ENCODE assay signal across 1 cellular context in the genomic region with DNA sequence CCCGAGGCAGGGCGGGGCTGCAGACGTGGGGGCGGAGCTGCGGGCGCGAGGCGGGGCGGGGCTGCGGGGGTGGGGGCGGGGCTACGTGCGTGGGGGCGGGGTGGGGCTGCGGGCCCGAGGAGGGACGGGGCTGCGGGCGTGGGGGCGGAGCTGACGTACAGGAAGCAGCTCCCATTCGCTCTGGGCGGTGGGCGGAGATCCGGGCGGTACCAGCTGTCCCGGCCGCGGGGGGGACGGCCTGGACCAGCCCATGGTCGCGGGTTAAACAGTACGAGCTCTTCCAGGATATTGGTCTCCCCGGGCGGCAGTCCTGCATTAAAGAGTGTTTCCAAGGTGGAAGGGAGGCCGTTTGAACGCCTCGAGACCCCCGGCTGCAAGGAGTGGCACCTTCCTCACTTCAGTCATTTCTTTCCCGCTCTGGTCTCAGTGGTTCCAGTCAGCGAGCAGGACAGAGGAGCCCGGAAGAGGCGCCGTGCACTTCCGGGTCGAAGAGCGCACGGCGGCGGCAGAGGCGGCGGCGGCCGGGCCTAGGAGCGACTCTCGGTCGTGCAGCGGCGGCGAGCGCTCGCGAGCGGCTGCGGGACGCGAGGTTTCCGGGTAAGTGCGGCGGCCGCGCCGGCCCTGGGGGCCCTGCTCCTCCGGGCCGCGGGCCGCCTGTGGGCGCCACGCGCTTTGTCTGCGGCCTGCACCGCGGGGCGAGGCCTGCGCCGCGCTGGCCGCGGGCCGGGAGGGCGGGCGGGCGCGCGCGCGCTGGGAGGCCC.
TF ChIP-seq lines count a peak whose summit lies in the region.

A gene with protein sequence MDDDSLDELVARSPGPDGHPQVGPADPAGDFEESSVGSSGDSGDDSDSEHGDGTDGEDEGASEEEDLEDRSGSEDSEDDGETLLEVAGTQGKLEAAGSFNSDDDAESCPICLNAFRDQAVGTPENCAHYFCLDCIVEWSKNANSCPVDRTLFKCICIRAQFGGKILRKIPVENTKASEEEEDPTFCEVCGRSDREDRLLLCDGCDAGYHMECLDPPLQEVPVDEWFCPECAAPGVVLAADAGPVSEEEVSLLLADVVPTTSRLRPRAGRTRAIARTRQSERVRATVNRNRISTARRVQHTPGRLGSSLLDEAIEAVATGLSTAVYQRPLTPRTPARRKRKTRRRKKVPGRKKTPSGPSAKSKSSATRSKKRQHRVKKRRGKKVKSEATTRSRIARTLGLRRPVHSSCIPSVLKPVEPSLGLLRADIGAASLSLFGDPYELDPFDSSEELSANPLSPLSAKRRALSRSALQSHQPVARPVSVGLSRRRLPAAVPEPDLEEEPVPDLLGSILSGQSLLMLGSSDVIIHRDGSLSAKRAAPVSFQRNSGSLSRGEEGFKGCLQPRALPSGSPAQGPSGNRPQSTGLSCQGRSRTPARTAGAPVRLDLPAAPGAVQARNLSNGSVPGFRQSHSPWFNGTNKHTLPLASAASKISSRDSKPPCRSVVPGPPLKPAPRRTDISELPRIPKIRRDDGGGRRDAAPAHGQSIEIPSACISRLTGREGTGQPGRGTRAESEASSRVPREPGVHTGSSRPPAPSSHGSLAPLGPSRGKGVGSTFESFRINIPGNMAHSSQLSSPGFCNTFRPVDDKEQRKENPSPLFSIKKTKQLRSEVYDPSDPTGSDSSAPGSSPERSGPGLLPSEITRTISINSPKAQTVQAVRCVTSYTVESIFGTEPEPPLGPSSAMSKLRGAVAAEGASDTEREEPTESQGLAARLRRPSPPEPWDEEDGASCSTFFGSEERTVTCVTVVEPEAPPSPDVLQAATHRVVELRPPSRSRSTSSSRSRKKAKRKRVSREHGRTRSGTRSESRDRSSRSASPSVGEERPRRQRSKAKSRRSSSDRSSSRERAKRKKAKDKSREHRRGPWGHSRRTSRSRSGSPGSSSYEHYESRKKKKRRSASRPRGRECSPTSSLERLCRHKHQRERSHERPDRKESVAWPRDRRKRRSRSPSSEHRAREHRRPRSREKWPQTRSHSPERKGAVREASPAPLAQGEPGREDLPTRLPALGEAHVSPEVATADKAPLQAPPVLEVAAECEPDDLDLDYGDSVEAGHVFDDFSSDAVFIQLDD (N-terminal part only) (plus strand): TSS at position 475 of the 761 bp plus-strand sequence. CDS start 5,043 bp downstream, outside the sequence.

TF ChIP-seq in GM12878, 131 proteins besides CTCF, POLR2A, EP300 and RAD21 (continued from another document and continues in another):
- TF ChIP-seq, protein P1, sequence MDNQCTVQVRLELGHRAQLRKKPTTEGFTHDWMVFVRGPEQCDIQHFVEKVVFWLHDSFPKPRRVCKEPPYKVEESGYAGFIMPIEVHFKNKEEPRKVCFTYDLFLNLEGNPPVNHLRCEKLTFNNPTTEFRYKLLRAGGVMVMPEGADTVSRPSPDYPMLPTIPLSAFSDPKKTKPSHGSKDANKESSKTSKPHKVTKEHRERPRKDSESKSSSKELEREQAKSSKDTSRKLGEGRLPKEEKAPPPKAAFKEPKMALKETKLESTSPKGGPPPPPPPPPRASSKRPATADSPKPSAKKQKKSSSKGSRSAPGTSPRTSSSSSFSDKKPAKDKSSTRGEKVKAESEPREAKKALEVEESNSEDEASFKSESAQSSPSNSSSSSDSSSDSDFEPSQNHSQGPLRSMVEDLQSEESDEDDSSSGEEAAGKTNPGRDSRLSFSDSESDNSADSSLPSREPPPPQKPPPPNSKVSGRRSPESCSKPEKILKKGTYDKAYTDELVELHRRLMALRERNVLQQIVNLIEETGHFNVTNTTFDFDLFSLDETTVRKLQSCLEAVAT (IDR thresholded peaks at IDR 0.05): peak; percentile 95
- TF ChIP-seq SREBF1 (IDR thresholded peaks at IDR 0.05; ENCODE audit: low read length) (peak; percentile 100), RB1 (IDR thresholded peaks at IDR 0.05; ENCODE audit: borderline replicate concordance) (peak; percentile 100), CEBPB (IDR thresholded peaks at IDR 0.05; ENCODE audit: borderline replicate concordance in 1 of 2, low read depth in 2 of 2, low read length in 2 of 2) (no peak), NR2C2 (IDR thresholded peaks at IDR 0.05; ENCODE audit: borderline replicate concordance, control insufficient read depth, insufficient read length, low read depth) (peak; percentile 51), CBX3 (IDR thresholded peaks at IDR 0.05; ENCODE audit: borderline replicate concordance, low read depth) (no peak), ETV6 (conservative IDR thresholded peaks at IDR 0.05 in 1 of 2, IDR thresholded peaks at IDR 0.05 in 1 of 2; ENCODE audit: borderline replicate concordance in 1 of 2, low read depth in 1 of 2) (no peak), SREBF2 (IDR thresholded peaks at IDR 0.05; ENCODE audit: low read length) (peak; percentile 50; the same call in 1 of the 2 replicates), BMI1 (IDR thresholded peaks at IDR 0.05; ENCODE audit: borderline replicate concordance) (no peak), ZNF207 (IDR thresholded peaks at IDR 0.05; ENCODE audit: borderline replicate concordance) (peak; percentile 99), NFXL1 (IDR thresholded peaks at IDR 0.05; ENCODE audit: borderline replicate concordance) (no peak), CHD1 (IDR thresholded peaks at IDR 0.05; ENCODE audit: low read depth, low read length) (peak; percentile 100), TARDBP (IDR thresholded peaks at IDR 0.05; ENCODE audit: borderline replicate concordance) (no peak), ZZZ3 (IDR thresholded peaks at IDR 0.05; ENCODE audit: control insufficient read depth, insufficient read length, low read depth) (no peak), TCF3 (IDR thresholded peaks at IDR 0.05; ENCODE audit: borderline replicate concordance, insufficient read depth, low read depth, low read length) (no peak), BRCA1 (IDR thresholded peaks at IDR 0.05; ENCODE audit: low read depth, low read length) (no peak), MYC (IDR thresholded peaks at IDR 0.05; ENCODE audit: insufficient read depth, insufficient read length, insufficient replicate concordance, low read length, severe bottlenecking) (no peak), NBN (IDR thresholded peaks at IDR 0.05) (peak; percentile 98), RFX5 (IDR thresholded peaks at IDR 0.05; ENCODE audit: low read depth, low read length) (no peak), YBX1 (IDR thresholded peaks at IDR 0.05) (no peak), MYB (IDR thresholded peaks at IDR 0.05; ENCODE audit: borderline replicate concordance, low read depth, low read length) (no peak), FOXK2 (IDR thresholded peaks at IDR 0.05) (peak; percentile 99), KAT2A (conservative IDR thresholded peaks at IDR 0.05; ENCODE audit: control insufficient read depth, low read depth, low read length) (no peak), CREB1 (IDR thresholded peaks at IDR 0.05; ENCODE audit: low read depth) (peak; percentile 60), NR2C1 (IDR thresholded peaks at IDR 0.05) (peak; percentile 98), JUND (IDR thresholded peaks at IDR 0.05; ENCODE audit: low read depth, low read length) (peak; percentile 100), RBBP5 (conservative IDR thresholded peaks at IDR 0.05) (no peak), MEF2B (IDR thresholded peaks at IDR 0.05; ENCODE audit: partially characterized antibody, poor library complexity, severe bottlenecking) (no peak), NR2F1 (conservative IDR thresholded peaks at IDR 0.05) (peak; percentile 52), CHD2 (IDR thresholded peaks at IDR 0.05; ENCODE audit: borderline replicate concordance, low read depth, low read length) (peak; percentile 72), RCOR1 (conservative IDR thresholded peaks at IDR 0.05; ENCODE audit: low read depth, low read length) (no peak), MEF2A (IDR thresholded peaks at IDR 0.05; ENCODE audit: insufficient read depth, low read depth, low read length) (0 out of 2 replicates have a peak, but pooled peaks have one; percentile 26), HDAC6 (IDR thresholded peaks at IDR 0.05; ENCODE audit: unreplicated experiment) (no peak), SMAD5 (IDR thresholded peaks at IDR 0.05; ENCODE audit: low read depth) (peak; percentile 54; the same call in 1 of the 2 replicates), GATAD2B (conservative IDR thresholded peaks at IDR 0.05; ENCODE audit: low read depth) (peak; percentile 89; the same call in 1 of the 2 replicates), SRF (IDR thresholded peaks at IDR 0.05; ENCODE audit: low read depth in 2 of 2, low read length in 2 of 2) (no peak), CHD4 (IDR thresholded peaks at IDR 0.05) (no peak), MTA3 (IDR thresholded peaks at IDR 0.05; ENCODE audit: borderline replicate concordance, low read length) (no peak), EZH2 (IDR thresholded peaks at IDR 0.05; ENCODE audit: borderline replicate concordance, control insufficient read depth, low read depth, low read length) (no peak), EGR1 (IDR thresholded peaks at IDR 0.05; ENCODE audit: borderline replicate concordance in 1 of 2, low read depth in 2 of 2, low read length in 2 of 2) (peak; percentile 35 to 74), SP1 (IDR thresholded peaks at IDR 0.05; ENCODE audit: low read depth, low read length) (peak; percentile 84), PML (IDR thresholded peaks at IDR 0.05; ENCODE audit: low read length) (no peak)
- TF ChIP-seq, protein P2, sequence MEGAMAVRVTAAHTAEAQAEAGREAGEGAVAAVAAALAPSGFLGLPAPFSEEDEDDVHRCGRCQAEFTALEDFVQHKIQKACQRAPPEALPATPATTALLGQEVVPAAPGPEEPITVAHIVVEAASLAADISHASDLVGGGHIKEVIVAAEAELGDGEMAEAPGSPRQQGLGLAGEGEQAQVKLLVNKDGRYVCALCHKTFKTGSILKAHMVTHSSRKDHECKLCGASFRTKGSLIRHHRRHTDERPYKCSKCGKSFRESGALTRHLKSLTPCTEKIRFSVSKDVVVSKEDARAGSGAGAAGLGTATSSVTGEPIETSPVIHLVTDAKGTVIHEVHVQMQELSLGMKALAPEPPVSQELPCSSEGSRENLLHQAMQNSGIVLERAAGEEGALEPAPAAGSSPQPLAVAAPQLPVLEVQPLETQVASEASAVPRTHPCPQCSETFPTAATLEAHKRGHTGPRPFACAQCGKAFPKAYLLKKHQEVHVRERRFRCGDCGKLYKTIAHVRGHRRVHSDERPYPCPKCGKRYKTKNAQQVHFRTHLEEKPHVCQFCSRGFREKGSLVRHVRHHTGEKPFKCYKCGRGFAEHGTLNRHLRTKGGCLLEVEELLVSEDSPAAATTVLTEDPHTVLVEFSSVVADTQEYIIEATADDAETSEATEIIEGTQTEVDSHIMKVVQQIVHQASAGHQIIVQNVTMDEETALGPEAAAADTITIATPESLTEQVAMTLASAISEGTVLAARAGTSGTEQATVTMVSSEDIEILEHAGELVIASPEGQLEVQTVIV (IDR thresholded peaks at IDR 0.05; ENCODE audit: borderline replicate concordance, partially characterized antibody): peak; percentile 91
- TF ChIP-seq, protein P3, sequence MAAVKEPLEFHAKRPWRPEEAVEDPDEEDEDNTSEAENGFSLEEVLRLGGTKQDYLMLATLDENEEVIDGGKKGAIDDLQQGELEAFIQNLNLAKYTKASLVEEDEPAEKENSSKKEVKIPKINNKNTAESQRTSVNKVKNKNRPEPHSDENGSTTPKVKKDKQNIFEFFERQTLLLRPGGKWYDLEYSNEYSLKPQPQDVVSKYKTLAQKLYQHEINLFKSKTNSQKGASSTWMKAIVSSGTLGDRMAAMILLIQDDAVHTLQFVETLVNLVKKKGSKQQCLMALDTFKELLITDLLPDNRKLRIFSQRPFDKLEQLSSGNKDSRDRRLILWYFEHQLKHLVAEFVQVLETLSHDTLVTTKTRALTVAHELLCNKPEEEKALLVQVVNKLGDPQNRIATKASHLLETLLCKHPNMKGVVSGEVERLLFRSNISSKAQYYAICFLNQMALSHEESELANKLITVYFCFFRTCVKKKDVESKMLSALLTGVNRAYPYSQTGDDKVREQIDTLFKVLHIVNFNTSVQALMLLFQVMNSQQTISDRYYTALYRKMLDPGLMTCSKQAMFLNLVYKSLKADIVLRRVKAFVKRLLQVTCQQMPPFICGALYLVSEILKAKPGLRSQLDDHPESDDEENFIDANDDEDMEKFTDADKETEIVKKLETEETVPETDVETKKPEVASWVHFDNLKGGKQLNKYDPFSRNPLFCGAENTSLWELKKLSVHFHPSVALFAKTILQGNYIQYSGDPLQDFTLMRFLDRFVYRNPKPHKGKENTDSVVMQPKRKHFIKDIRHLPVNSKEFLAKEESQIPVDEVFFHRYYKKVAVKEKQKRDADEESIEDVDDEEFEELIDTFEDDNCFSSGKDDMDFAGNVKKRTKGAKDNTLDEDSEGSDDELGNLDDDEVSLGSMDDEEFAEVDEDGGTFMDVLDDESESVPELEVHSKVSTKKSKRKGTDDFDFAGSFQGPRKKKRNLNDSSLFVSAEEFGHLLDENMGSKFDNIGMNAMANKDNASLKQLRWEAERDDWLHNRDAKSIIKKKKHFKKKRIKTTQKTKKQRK (IDR thresholded peaks at IDR 0.05; ENCODE audit: low read depth, low read length): no peak
- TF ChIP-seq, protein P4, sequence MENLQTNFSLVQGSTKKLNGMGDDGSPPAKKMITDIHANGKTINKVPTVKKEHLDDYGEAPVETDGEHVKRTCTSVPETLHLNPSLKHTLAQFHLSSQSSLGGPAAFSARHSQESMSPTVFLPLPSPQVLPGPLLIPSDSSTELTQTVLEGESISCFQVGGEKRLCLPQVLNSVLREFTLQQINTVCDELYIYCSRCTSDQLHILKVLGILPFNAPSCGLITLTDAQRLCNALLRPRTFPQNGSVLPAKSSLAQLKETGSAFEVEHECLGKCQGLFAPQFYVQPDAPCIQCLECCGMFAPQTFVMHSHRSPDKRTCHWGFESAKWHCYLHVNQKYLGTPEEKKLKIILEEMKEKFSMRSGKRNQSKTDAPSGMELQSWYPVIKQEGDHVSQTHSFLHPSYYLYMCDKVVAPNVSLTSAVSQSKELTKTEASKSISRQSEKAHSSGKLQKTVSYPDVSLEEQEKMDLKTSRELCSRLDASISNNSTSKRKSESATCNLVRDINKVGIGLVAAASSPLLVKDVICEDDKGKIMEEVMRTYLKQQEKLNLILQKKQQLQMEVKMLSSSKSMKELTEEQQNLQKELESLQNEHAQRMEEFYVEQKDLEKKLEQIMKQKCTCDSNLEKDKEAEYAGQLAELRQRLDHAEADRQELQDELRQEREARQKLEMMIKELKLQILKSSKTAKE (IDR thresholded peaks at IDR 0.05; ENCODE audit: low read depth, poor library complexity, severe bottlenecking): peak; percentile 97
- TF ChIP-seq, protein P5, sequence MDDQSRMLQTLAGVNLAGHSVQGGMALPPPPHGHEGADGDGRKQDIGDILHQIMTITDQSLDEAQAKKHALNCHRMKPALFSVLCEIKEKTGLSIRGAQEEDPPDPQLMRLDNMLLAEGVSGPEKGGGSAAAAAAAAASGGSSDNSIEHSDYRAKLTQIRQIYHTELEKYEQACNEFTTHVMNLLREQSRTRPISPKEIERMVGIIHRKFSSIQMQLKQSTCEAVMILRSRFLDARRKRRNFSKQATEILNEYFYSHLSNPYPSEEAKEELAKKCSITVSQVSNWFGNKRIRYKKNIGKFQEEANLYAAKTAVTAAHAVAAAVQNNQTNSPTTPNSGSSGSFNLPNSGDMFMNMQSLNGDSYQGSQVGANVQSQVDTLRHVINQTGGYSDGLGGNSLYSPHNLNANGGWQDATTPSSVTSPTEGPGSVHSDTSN (IDR thresholded peaks at IDR 0.05; ENCODE audit: insufficient replicate concordance, low read depth, low read length): no peak
- TF ChIP-seq, protein P6, sequence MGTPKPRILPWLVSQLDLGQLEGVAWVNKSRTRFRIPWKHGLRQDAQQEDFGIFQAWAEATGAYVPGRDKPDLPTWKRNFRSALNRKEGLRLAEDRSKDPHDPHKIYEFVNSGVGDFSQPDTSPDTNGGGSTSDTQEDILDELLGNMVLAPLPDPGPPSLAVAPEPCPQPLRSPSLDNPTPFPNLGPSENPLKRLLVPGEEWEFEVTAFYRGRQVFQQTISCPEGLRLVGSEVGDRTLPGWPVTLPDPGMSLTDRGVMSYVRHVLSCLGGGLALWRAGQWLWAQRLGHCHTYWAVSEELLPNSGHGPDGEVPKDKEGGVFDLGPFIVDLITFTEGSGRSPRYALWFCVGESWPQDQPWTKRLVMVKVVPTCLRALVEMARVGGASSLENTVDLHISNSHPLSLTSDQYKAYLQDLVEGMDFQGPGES (IDR thresholded peaks at IDR 0.05): peak; percentile 70
